In the genomic region with DNA sequence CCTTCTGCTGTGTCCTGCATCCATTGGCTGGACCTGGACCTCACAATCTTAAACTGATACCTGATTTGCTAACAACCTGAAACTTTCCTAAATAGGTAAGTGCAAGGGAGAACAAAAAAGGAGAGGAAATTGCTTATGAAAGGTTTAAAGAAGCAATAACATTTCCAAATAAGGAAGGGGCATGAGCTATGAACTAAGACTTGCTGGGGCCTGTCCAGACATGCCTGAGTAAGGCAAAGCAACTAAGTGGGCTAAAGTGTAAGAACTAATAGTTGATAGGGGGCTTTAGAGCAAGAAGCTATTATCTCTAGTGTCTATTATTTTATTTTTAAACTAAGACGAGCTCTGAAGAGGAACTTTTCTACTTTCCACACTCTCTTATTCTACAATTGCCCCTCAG, we compare ENCODE assay signal across 1 cellular context.
TF ChIP-seq lines count a peak whose summit lies in the region.

No MANE protein-coding gene starts in this region.

TF ChIP-seq in HEK293, 187 proteins besides CTCF, POLR2A, EP300 and RAD21 (continued from another document):
- 0 out of 2 replicates have a peak, but pooled peaks have one; percentile 40 for TF ChIP-seq TRIM28 (IDR thresholded peaks at IDR 0.05; ENCODE audit: borderline replicate concordance, low read length)
- no peak for TF ChIP-seq HOXD13 (CRISPR knock-in tag; IDR thresholded peaks at IDR 0.05; ENCODE audit: borderline replicate concordance)
